1 cellular context compared by ENCODE assay signal in the genomic region with DNA sequence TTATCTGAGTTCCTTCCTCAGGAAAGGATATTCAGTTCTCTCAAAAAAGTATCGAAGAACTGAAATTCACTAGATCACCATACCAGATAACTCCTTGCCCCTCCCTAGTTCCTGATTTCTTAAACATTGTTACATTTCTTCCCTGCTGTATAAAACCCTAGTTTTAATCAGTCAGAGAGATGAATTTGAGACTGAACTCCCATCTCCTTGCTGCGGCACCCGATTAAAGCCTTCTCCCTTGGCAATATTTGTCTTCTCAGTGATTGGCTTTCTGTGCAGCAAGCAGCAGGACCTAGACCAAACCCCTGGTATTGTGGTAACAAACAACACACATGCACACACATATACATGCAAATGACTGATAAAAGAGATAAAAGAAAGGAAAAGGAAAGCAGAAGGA.
TF ChIP-seq lines count a peak whose summit lies in the region.

No MANE protein-coding gene starts in this region.

TF ChIP-seq in K562, 482 proteins besides CTCF, POLR2A, EP300 and RAD21 (continued from another document):
- TF ChIP-seq ZC3H11A (IDR thresholded peaks at IDR 0.05; ENCODE audit: low read depth, low read length) (no peak), ZNF124 (CRISPR knock-in tag; IDR thresholded peaks at IDR 0.05) (peak; percentile 99), BRD9 (IDR thresholded peaks at IDR 0.05; ENCODE audit: low read depth, partially characterized antibody) (no peak), CBX5 (IDR thresholded peaks at IDR 0.05; ENCODE audit: borderline replicate concordance, low read depth) (peak; percentile 74), ZNF347 (CRISPR knock-in tag; IDR thresholded peaks at IDR 0.05; ENCODE audit: low read depth) (no peak)
